ENCODE assay signal across 21 cellular contexts in the genomic region with DNA sequence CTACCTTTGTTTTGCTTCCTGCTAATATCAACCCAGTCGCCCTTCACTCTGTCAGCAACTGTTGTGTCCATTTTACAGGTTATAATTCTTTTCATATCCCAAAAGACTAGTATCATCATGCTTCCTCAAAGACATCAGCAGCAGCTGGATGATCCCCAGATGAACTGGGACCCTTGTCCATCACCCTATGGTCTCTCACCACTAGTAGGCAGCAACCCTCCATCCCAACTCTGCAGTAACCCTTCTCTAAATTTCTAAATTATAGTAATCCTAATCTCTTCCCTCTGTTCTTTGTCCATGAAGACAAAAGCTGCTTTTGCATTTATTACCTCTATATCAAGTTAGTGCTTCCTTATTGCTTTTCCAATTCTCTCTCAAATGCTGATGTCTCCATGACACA.
DNase-seq lines count a peak whose midpoint lies in the region; ATAC-seq and TF ChIP-seq lines count a peak whose summit lies in the region.
"Had no signal": no experiment of that assay in that cellular context is flagged by ENCODE, and none has a peak within 500 bp of the region (broad histone marks: within the 10 kb centered on the region; RNA-seq: fewer than 3 reads in every experiment).

No MANE protein-coding gene starts in this region.

- H3K4me3 Mint-ChIP-seq in MCF 10A (ENCODE audit: unreplicated experiment): no peak overlapping the region
- no peak overlapping the region for H3K4me3 Mint-ChIP-seq in mesothelial cell of epicardium
- H3K4me3 Mint-ChIP-seq: CD8-positive, alpha-beta T cell had no signal

- H3K4me2 ChIP-seq in mammary epithelial cell (ENCODE audit: insufficient read depth, low read depth, low read length) (no peak overlapping the region), OCI-LY1 (ENCODE audit: low read length) (no peak overlapping the region)

- dilution Hi-C loops in mammary epithelial cell (cut with HindIII; ENCODE audit: low sequenced_read_pairs): no loop called here

- BruUV-seq in mammary epithelial cell (replicated peaks; lab: Mats Ljungman, UMichigan): no TSS peak
- no TSS peak for BruUV-seq in MCF 10A (replicated peaks; lab: Mats Ljungman, UMichigan)

- H4K20me1 ChIP-seq in mammary epithelial cell (ENCODE audit: insufficient read depth, low read length) (no peaks in the 10 kb centered on the region), OCI-LY1 (ENCODE audit: insufficient read depth, low read length) (no peaks in the 10 kb centered on the region)

- H3K9me3 Mint-ChIP-seq in MCF 10A (ENCODE audit: unreplicated experiment): no peaks in the 10 kb centered on the region
- H3K9me3 Mint-ChIP-seq in mesothelial cell of epicardium: peaks cover 12% of the 10 kb centered on the region

- H3K9me3 ChIP-seq in mammary epithelial cell (replicated peaks; ENCODE audit: insufficient read depth, low read length) (no peaks in the 10 kb centered on the region), OCI-LY1 (ENCODE audit: low read length) (no peaks in the 10 kb centered on the region), vagina (no peaks in the 10 kb centered on the region)
- H3K9me3 ChIP-seq: mucosa of descending colon, ovary, Peyer's patch had no signal

- H3K27me3 ChIP-seq in mammary epithelial cell (ENCODE audit: insufficient read depth, low read length): no peaks in the 10 kb centered on the region
- H3K27me3 ChIP-seq in OCI-LY1 (ENCODE audit: insufficient read depth, low read length): no peaks in the 10 kb centered on the region
- no peaks in the 10 kb centered on the region for H3K27me3 ChIP-seq in vagina
- H3K27me3 ChIP-seq: ovary, Peyer's patch, tibial artery had no signal

- H2AFZ ChIP-seq in mammary epithelial cell (ENCODE audit: low read depth, low read length) (no peak overlapping the region), OCI-LY1 (ENCODE audit: low read length) (no peak overlapping the region)

- H3K79me2 ChIP-seq in mammary epithelial cell (ENCODE audit: insufficient read depth, low read length): no peaks in the 10 kb centered on the region
- H3K79me2 ChIP-seq in OCI-LY1 (ENCODE audit: insufficient read depth, low read length): no peaks in the 10 kb centered on the region

- ATAC-seq in HG03039 (IDR thresholded peaks at IDR 0.05; ENCODE audit: unreplicated experiment): no peak
- ATAC-seq: CD8-positive, alpha-beta T cell; K562; left colon; mucosa of descending colon had no signal

- no peak overlapping the region for H3K27ac Mint-ChIP-seq in MCF 10A (ENCODE audit: low read depth, unreplicated experiment)
- H3K27ac Mint-ChIP-seq in mesothelial cell of epicardium: no peak overlapping the region
- H3K27ac Mint-ChIP-seq: CD8-positive, alpha-beta T cell had no signal

- TF ChIP-seq CTCF in mammary epithelial cell (conservative IDR thresholded peaks at IDR 0.05 in 1 of 2, IDR thresholded peaks at IDR 0.05 in 1 of 2; ENCODE audit: extremely low read depth in 1 of 2, insufficient read depth in 1 of 2, low read depth in 1 of 2, low read length in 2 of 2) (peak; percentile 47 to 49), MCF 10A (IDR thresholded peaks at IDR 0.05; ENCODE audit: unreplicated experiment) (no peak), OCI-LY1 (IDR thresholded peaks at IDR 0.05; ENCODE audit: low read length) (peak; percentile 42; the same call in 1 of the 2 replicates), fibroblast of mammary gland (conservative IDR thresholded peaks at IDR 0.05; ENCODE audit: control insufficient read depth, insufficient read depth, low read depth, low read length) (peak; percentile 20), mesothelial cell of epicardium (IDR thresholded peaks at IDR 0.05; ENCODE audit: unreplicated experiment) (no peak), vagina (IDR thresholded peaks at IDR 0.05) (no peak)

- WGBS in mammary epithelial cell (ENCODE audit: low coverage, missing lambda C conversion rate): 17% methylated on average over 1 of the region's 1 CpG

- no peak overlapping the region for H3K4me3 ChIP-seq in mammary epithelial cell (replicated peaks in 1 of 3; ENCODE audit: insufficient read depth in 1 of 3, low read depth in 2 of 3, low read length in 3 of 3)
- no peak overlapping the region for H3K4me3 ChIP-seq in OCI-LY1 (ENCODE audit: low read depth, low read length, poor library complexity, severe bottlenecking)
- no peak overlapping the region for H3K4me3 ChIP-seq in fibroblast of mammary gland (ENCODE audit: control insufficient read depth, low read depth, low read length)
- no peak overlapping the region for H3K4me3 ChIP-seq in vagina
- H3K4me3 ChIP-seq: coronary artery, K562, mucosa of descending colon, ovary, Peyer's patch, tibial artery had no signal

- H3F3A ChIP-seq in OCI-LY1 (ENCODE audit: insufficient read depth, low read length): no peaks in the 10 kb centered on the region

- no peaks in the 10 kb centered on the region for H3K36me3 ChIP-seq in mammary epithelial cell (ENCODE audit: insufficient read depth, low read length)
- H3K36me3 ChIP-seq in OCI-LY1 (ENCODE audit: insufficient read depth, low read length): no peaks in the 10 kb centered on the region
- no peaks in the 10 kb centered on the region for H3K36me3 ChIP-seq in vagina
- H3K36me3 ChIP-seq: ovary, Peyer's patch, tibial artery had no signal

- H3K4me1 ChIP-seq in mammary epithelial cell (ENCODE audit: insufficient read depth, low read length): no peaks in the 10 kb centered on the region
- H3K4me1 ChIP-seq in OCI-LY1 (ENCODE audit: insufficient read depth, low read length, severe bottlenecking): no peaks in the 10 kb centered on the region
- H3K4me1 ChIP-seq in vagina: no peaks in the 10 kb centered on the region
- H3K4me1 ChIP-seq: Peyer's patch, tibial artery had no signal

- CTCF ChIA-PET in mammary epithelial cell (lab: Charles Lee; ENCODE audit: low non-redundant PET) (no interaction called here), MCF 10A (lab: Yijun Ruan, JAX) (interaction anchor here (0.6 to 0.7 kb wide), 4 partner anchors 17 to 703 kb away, joined by 3 to 4 read pairs (median 3); no protein-coding TSS in a partner anchor)

- no peak overlapping the region for H3K27ac ChIP-seq in mammary epithelial cell (ENCODE audit: insufficient read depth, low read depth, low read length)
- no peak overlapping the region for H3K27ac ChIP-seq in OCI-LY1 (ENCODE audit: low read depth, low read length, poor library complexity, severe bottlenecking)
- H3K27ac ChIP-seq in vagina: no peak overlapping the region
- H3K27ac ChIP-seq: coronary artery, epithelial cell of prostate, ovary, Peyer's patch, tibial artery had no signal

- H3K36me3 Mint-ChIP-seq in MCF 10A (ENCODE audit: insufficient read depth, unreplicated experiment) (no peaks in the 10 kb centered on the region), mesothelial cell of epicardium (no peaks in the 10 kb centered on the region)
- H3K36me3 Mint-ChIP-seq: CD8-positive, alpha-beta T cell had no signal

- intact Hi-C loops in mammary epithelial cell (cut with micrococcal nuclease): no loop called here
- intact Hi-C loops in MCF 10A (cut with micrococcal nuclease): no loop called here
- intact Hi-C loops in vagina (cut with DNase I): no loop called here

- H3K9ac ChIP-seq in mammary epithelial cell (ENCODE audit: insufficient read depth, low read length): no peak overlapping the region
- no peak overlapping the region for H3K9ac ChIP-seq in OCI-LY1 (ENCODE audit: low read length)

- H3K4me1 Mint-ChIP-seq in MCF 10A (ENCODE audit: insufficient read depth, unreplicated experiment): no peaks in the 10 kb centered on the region
- H3K4me1 Mint-ChIP-seq in mesothelial cell of epicardium: no peaks in the 10 kb centered on the region

- POLR2A ChIA-PET in MCF 10A (lab: Yijun Ruan, JAX): no interaction called here

- no peak for TF ChIP-seq POLR2A in vagina (IDR thresholded peaks at IDR 0.05)

- in situ Hi-C loops in mammary epithelial cell (cut with MboI; ENCODE audit: low sequenced_read_pairs in 2 of 2): no loop called here

- no peaks in the 10 kb centered on the region for H3K9me2 ChIP-seq in OCI-LY1 (ENCODE audit: low read depth, low read length)

- DNase-seq in mammary epithelial cell (no peak), MCF 10A (ENCODE audit: unreplicated experiment) (no peak), fibroblast of mammary gland (ENCODE audit: low read depth) (no peak), NCI-H510A (lab: John Stamatoyannopoulos, UW) (no peak), mesothelial cell of epicardium (ENCODE audit: low spot score in 2 of 2, unreplicated experiment in 2 of 2) (no peak), vagina (ENCODE audit: extremely low spot score in 2 of 2) (no peak)
- DNase-seq: activated effector memory CD4-positive, alpha-beta T cell treated with Interleukin-2 at 50 U/mL for 16 hours; amygdala; CD8-positive, alpha-beta T cell; left colon; mucosa of descending colon; NCI-H446 treated with DMSO at 0.1 percent for 48 hours; ovary; Peyer's patch; stimulated activated CD4-positive, alpha-beta T cell treated with anti-CD3 and anti-CD28 coated beads, Interleukin-4, amount 100 ng/mL, for 1 hour; tibial artery had no signal

- peaks cover 13% of the 10 kb centered on the region for H3K27me3 Mint-ChIP-seq in MCF 10A (ENCODE audit: insufficient read depth, unreplicated experiment)
- H3K27me3 Mint-ChIP-seq in mesothelial cell of epicardium (ENCODE audit: low read depth): no peaks in the 10 kb centered on the region

Comparison
In these comparisons a context has a peak if more than half of its experiments do, and no peak if none do; other contexts are left out.
1. CTCF ChIP-seq: peak in mammary epithelial cell (2 of 2), OCI-LY1 (single experiment) and fibroblast of mammary gland (single experiment); none in MCF 10A (single experiment), mesothelial cell of epicardium (single experiment) and vagina (0 of 3).